Comparison of ENCODE assay signal across 27 cellular contexts in the genomic region with DNA sequence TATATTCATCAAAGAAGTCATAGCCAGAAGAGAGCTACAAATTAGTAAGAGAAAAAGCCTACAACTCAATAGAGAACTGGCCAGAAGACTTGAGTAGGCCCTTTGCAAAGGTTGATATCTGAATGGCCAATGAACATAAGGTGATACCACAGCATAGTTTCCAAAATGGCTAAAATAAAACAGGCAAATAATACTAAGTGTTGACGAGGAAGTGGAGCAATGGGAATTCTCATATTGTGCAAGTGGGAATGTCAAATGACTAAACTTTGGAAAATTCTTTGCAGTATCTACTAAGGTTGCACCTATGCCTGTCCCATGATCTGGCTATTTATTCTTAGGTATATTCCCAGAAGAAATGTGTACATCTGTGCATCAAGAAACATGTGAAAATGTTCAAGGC.
"Had no signal": no experiment of that assay in that cellular context is flagged by ENCODE, and none has a peak within 500 bp of the region (broad histone marks: within the 10 kb centered on the region; RNA-seq: fewer than 3 reads in every experiment).

No MANE protein-coding gene starts in this region.

- H3K27ac ChIP-seq: body of pancreas, SJCRH30, SK-N-MC had no signal

- H3K36me3 Mint-ChIP-seq: activated naive CD4-positive, alpha-beta T cell treated with anti-CD3 and anti-CD28 coated beads, Interleukin-2, amount 50 U/mL, for 24 hours; activated naive CD8-positive, alpha-beta T cell treated with anti-CD3 and anti-CD28 coated beads, Interleukin-2, amount 10 ng/mL, durations not matched to agents 7 days and 5 days had no signal

- ATAC-seq: activated CD8-positive, alpha-beta T cell treated with anti-CD3 and anti-CD28 coated beads for 36 hours; activated T-cell treated with anti-CD3 and anti-CD28 coated beads, Interleukin-2, amount 50 U/mL, for 72 hours; activated T-helper 17 cell treated with anti-CD3 and anti-CD28 coated beads, Interleukin-2, amount 50 U/mL, for 72 hours; body of pancreas had no signal

- H3K4me3 Mint-ChIP-seq: activated CD4-positive, alpha-beta T cell treated with anti-CD3 and anti-CD28 coated beads, Interleukin-2, amount 10 ng/mL, durations not matched to agents 24 days and 14 days; activated CD8-positive, alpha-beta T cell treated with anti-CD3 and anti-CD28 coated beads for 36 hours; activated naive CD4-positive, alpha-beta T cell treated with anti-CD3 and anti-CD28 coated beads, Interleukin-2, amount 50 U/mL, for 24 hours; activated naive CD8-positive, alpha-beta T cell treated with anti-CD3 and anti-CD28 coated beads, Interleukin-2, amount 10 ng/mL, durations not matched to agents 7 days and 5 days; activated T-cell treated with anti-CD3 and anti-CD28 coated beads, Interleukin-2, amount 50 U/mL, for 72 hours; activated T-helper 17 cell treated with anti-CD3 and anti-CD28 coated beads, Interleukin-2, amount 50 U/mL, for 72 hours had no signal

- H3K36me3 ChIP-seq: SJCRH30 had no signal

- H3K27ac Mint-ChIP-seq: activated CD4-positive, alpha-beta T cell treated with anti-CD3 and anti-CD28 coated beads, Interleukin-2, amount 10 ng/mL, durations not matched to agents 24 days and 14 days; activated CD8-positive, alpha-beta T cell treated with anti-CD3 and anti-CD28 coated beads for 36 hours; activated naive CD4-positive, alpha-beta T cell treated with anti-CD3 and anti-CD28 coated beads, Interleukin-2, amount 50 U/mL, for 24 hours; activated naive CD8-positive, alpha-beta T cell treated with anti-CD3 and anti-CD28 coated beads, Interleukin-2, amount 10 ng/mL, durations not matched to agents 7 days and 5 days; activated T-cell treated with anti-CD3 and anti-CD28 coated beads, Interleukin-2, amount 50 U/mL, for 72 hours; activated T-helper 17 cell treated with anti-CD3 and anti-CD28 coated beads, Interleukin-2, amount 50 U/mL, for 72 hours had no signal

- DNase-seq: activated CD4-positive, alpha-beta T cell treated with anti-CD3 and anti-CD28 coated beads, Interleukin-2, amount 10 ng/mL, durations not matched to agents 24 days and 14 days; activated CD4-positive, alpha-beta T cell treated with anti-CD3 and anti-CD28 coated beads, Interleukin-2, amount 50 U/mL, for 4 hours; activated CD8-positive, alpha-beta T cell treated with anti-CD3 and anti-CD28 coated beads for 36 hours; activated gamma-delta T cell; activated naive CD4-positive, alpha-beta T cell treated with Interleukin-2 at 50 U/mL for 16 hours; activated naive CD8-positive, alpha-beta T cell treated with anti-CD3 and anti-CD28 coated beads, Interleukin-2, amount 10 ng/mL, durations not matched to agents 7 days and 5 days; activated T-cell treated with anti-CD3 and anti-CD28 coated beads, Interleukin-2, amount 50 U/mL, for 1 hour; activated T-cell treated with anti-CD3 and anti-CD28 coated beads, Interleukin-2, amount 50 U/mL, for 72 hours; body of pancreas; central memory CD4-positive, alpha-beta T cell; Kasumi-1; KG1; MM.1S; MV-4-11; NCI-H1092; NCI-H1436 treated with DMSO at 0.1 percent for 48 hours; NCI-H187; NCI-H2107; NCI-H2171; NCI-H510A; NCI-H526; NCI-H748 treated with DMSO at 0.1 percent for 48 hours; NK-92 treated with Interleukin-12 subunit alpha and Interleukin-12 subunit beta, amount 100 ng/mL, for 24 hours had no signal

- H3K4me3 ChIP-seq: body of pancreas, SJCRH30, SK-N-MC had no signal

- H3K27me3 ChIP-seq: body of pancreas, SJCRH30 had no signal

- H3K9me3 Mint-ChIP-seq: activated CD4-positive, alpha-beta T cell treated with anti-CD3 and anti-CD28 coated beads, Interleukin-2, amount 10 ng/mL, durations not matched to agents 24 days and 14 days; activated CD8-positive, alpha-beta T cell treated with anti-CD3 and anti-CD28 coated beads for 36 hours; activated naive CD4-positive, alpha-beta T cell treated with anti-CD3 and anti-CD28 coated beads, Interleukin-2, amount 50 U/mL, for 24 hours had no signal
